5 cellular contexts compared by ENCODE assay signal in genomic region chr1:149781413-149781981, GRCh38. TPM values are rescaled to one million over a fixed set of nuclear protein-coding genes. Genes with fewer than 3 reads are reported as not detected.
"Had no signal": no experiment of that assay in that cellular context is flagged by ENCODE, and none has a peak within 500 bp of the region (broad histone marks: within the 10 kb centered on the region; RNA-seq: fewer than 3 reads in every experiment).

No MANE protein-coding gene starts in this region.

RNA-seq across cellular contexts. Expression of gene FCGR1A, which starts 1.0 kb away (rescaled TPM):
- total RNA-seq: kidney epithelial cell, osteocyte, progenitor cell of endocrine pancreas, SJCRH30, T-cell had no signal
